1 cellular context compared by ENCODE assay signal in genomic region chrX:1274786-1275185, GRCh38.
TF ChIP-seq lines count a peak whose summit lies in the region.

No MANE protein-coding gene starts in this region.

TF ChIP-seq in GM23338, 12 proteins besides CTCF, POLR2A, EP300 and RAD21 (continued from another document):
- TF ChIP-seq, protein P1, sequence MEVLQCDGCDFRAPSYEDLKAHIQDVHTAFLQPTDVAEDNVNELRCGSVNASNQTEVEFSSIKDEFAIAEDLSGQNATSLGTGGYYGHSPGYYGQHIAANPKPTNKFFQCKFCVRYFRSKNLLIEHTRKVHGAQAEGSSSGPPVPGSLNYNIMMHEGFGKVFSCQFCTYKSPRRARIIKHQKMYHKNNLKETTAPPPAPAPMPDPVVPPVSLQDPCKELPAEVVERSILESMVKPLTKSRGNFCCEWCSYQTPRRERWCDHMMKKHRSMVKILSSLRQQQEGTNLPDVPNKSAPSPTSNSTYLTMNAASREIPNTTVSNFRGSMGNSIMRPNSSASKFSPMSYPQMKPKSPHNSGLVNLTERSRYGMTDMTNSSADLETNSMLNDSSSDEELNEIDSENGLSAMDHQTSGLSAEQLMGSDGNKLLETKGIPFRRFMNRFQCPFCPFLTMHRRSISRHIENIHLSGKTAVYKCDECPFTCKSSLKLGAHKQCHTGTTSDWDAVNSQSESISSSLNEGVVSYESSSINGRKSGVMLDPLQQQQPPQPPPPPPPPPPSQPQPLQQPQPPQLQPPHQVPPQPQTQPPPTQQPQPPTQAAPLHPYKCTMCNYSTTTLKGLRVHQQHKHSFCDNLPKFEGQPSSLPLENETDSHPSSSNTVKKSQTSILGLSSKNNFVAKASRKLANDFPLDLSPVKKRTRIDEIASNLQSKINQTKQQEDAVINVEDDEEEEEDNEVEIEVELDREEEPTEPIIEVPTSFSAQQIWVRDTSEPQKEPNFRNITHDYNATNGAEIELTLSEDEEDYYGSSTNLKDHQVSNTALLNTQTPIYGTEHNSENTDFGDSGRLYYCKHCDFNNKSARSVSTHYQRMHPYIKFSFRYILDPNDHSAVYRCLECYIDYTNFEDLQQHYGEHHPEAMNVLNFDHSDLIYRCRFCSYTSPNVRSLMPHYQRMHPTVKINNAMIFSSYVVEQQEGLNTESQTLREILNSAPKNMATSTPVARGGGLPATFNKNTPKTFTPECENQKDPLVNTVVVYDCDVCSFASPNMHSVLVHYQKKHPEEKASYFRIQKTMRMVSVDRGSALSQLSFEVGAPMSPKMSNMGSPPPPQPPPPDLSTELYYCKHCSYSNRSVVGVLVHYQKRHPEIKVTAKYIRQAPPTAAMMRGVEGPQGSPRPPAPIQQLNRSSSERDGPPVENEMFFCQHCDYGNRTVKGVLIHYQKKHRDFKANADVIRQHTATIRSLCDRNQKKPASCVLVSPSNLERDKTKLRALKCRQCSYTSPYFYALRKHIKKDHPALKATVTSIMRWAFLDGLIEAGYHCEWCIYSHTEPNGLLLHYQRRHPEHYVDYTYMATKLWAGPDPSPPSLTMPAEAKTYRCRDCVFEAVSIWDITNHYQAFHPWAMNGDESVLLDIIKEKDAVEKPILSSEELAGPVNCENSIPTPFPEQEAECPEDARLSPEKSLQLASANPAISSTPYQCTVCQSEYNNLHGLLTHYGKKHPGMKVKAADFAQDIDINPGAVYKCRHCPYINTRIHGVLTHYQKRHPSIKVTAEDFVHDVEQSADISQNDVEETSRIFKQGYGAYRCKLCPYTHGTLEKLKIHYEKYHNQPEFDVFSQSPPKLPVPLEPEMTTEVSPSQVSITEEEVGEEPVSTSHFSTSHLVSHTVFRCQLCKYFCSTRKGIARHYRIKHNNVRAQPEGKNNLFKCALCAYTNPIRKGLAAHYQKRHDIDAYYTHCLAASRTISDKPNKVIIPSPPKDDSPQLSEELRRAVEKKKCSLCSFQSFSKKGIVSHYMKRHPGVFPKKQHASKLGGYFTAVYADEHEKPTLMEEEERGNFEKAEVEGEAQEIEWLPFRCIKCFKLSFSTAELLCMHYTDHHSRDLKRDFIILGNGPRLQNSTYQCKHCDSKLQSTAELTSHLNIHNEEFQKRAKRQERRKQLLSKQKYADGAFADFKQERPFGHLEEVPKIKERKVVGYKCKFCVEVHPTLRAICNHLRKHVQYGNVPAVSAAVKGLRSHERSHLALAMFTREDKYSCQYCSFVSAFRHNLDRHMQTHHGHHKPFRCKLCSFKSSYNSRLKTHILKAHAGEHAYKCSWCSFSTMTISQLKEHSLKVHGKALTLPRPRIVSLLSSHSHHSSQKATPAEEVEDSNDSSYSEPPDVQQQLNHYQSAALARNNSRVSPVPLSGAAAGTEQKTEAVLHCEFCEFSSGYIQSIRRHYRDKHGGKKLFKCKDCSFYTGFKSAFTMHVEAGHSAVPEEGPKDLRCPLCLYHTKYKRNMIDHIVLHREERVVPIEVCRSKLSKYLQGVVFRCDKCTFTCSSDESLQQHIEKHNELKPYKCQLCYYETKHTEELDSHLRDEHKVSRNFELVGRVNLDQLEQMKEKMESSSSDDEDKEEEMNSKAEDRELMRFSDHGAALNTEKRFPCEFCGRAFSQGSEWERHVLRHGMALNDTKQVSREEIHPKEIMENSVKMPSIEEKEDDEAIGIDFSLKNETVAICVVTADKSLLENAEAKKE (CRISPR knock-in tag; IDR thresholded peaks at IDR 0.05), result no peak
- TF ChIP-seq, protein P2, sequence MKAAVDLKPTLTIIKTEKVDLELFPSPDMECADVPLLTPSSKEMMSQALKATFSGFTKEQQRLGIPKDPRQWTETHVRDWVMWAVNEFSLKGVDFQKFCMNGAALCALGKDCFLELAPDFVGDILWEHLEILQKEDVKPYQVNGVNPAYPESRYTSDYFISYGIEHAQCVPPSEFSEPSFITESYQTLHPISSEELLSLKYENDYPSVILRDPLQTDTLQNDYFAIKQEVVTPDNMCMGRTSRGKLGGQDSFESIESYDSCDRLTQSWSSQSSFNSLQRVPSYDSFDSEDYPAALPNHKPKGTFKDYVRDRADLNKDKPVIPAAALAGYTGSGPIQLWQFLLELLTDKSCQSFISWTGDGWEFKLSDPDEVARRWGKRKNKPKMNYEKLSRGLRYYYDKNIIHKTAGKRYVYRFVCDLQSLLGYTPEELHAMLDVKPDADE (IDR thresholded peaks at IDR 0.05), result no peak
- TF ChIP-seq, protein P3, sequence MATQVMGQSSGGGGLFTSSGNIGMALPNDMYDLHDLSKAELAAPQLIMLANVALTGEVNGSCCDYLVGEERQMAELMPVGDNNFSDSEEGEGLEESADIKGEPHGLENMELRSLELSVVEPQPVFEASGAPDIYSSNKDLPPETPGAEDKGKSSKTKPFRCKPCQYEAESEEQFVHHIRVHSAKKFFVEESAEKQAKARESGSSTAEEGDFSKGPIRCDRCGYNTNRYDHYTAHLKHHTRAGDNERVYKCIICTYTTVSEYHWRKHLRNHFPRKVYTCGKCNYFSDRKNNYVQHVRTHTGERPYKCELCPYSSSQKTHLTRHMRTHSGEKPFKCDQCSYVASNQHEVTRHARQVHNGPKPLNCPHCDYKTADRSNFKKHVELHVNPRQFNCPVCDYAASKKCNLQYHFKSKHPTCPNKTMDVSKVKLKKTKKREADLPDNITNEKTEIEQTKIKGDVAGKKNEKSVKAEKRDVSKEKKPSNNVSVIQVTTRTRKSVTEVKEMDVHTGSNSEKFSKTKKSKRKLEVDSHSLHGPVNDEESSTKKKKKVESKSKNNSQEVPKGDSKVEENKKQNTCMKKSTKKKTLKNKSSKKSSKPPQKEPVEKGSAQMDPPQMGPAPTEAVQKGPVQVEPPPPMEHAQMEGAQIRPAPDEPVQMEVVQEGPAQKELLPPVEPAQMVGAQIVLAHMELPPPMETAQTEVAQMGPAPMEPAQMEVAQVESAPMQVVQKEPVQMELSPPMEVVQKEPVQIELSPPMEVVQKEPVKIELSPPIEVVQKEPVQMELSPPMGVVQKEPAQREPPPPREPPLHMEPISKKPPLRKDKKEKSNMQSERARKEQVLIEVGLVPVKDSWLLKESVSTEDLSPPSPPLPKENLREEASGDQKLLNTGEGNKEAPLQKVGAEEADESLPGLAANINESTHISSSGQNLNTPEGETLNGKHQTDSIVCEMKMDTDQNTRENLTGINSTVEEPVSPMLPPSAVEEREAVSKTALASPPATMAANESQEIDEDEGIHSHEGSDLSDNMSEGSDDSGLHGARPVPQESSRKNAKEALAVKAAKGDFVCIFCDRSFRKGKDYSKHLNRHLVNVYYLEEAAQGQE (IDR thresholded peaks at IDR 0.05; ENCODE audit: unreplicated experiment), result no peak
- TF ChIP-seq STAT1 (IDR thresholded peaks at IDR 0.05; ENCODE audit: unreplicated experiment) (no peak), JUNB (IDR thresholded peaks at IDR 0.05; ENCODE audit: unreplicated experiment) (no peak), ZNF114 (CRISPR knock-in tag; IDR thresholded peaks at IDR 0.05) (no peak), CREB1 (CRISPR knock-in tag; IDR thresholded peaks at IDR 0.05; ENCODE audit: low read depth) (no peak)
